1 cellular context compared by ENCODE assay signal in the genomic region with DNA sequence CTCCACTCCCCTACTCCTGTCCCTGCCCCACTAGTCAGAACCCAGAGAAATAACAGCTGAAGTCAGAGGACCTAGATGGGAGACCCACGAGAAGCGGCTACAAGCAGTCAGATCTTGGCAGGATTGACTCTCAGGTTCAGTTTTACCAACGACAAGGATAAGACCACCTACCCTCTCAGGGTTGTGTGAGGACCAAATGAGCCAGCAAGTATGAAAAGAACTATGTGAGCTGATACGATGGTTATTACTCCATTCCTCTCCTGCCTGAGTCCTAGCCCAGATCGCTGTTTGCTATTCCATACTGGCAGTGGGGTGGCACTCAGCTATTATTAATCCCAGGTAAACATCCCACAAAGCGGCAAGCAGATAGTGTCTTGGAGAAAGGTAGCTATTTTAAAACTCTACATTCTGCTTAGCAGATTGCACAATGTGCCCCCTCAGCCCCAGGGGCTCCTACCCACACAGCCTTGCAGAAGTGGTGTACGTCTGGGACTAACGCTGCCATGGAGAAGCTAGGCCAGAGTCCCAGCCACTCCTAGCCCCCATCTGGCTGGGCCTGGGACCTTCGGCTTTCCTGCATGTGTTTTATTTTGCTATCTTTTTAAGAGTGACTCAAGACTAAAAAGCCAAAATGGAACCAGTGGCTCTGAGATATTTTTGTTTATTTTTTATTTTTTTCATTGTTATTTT.
TF ChIP-seq lines count a peak whose summit lies in the region.

No MANE protein-coding gene starts in this region.

TF ChIP-seq in GM23338, 12 proteins besides CTCF, POLR2A, EP300 and RAD21 (continued from another document):
- TF ChIP-seq, protein P1, sequence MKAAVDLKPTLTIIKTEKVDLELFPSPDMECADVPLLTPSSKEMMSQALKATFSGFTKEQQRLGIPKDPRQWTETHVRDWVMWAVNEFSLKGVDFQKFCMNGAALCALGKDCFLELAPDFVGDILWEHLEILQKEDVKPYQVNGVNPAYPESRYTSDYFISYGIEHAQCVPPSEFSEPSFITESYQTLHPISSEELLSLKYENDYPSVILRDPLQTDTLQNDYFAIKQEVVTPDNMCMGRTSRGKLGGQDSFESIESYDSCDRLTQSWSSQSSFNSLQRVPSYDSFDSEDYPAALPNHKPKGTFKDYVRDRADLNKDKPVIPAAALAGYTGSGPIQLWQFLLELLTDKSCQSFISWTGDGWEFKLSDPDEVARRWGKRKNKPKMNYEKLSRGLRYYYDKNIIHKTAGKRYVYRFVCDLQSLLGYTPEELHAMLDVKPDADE (IDR thresholded peaks at IDR 0.05) = no peak
- TF ChIP-seq, protein P2, sequence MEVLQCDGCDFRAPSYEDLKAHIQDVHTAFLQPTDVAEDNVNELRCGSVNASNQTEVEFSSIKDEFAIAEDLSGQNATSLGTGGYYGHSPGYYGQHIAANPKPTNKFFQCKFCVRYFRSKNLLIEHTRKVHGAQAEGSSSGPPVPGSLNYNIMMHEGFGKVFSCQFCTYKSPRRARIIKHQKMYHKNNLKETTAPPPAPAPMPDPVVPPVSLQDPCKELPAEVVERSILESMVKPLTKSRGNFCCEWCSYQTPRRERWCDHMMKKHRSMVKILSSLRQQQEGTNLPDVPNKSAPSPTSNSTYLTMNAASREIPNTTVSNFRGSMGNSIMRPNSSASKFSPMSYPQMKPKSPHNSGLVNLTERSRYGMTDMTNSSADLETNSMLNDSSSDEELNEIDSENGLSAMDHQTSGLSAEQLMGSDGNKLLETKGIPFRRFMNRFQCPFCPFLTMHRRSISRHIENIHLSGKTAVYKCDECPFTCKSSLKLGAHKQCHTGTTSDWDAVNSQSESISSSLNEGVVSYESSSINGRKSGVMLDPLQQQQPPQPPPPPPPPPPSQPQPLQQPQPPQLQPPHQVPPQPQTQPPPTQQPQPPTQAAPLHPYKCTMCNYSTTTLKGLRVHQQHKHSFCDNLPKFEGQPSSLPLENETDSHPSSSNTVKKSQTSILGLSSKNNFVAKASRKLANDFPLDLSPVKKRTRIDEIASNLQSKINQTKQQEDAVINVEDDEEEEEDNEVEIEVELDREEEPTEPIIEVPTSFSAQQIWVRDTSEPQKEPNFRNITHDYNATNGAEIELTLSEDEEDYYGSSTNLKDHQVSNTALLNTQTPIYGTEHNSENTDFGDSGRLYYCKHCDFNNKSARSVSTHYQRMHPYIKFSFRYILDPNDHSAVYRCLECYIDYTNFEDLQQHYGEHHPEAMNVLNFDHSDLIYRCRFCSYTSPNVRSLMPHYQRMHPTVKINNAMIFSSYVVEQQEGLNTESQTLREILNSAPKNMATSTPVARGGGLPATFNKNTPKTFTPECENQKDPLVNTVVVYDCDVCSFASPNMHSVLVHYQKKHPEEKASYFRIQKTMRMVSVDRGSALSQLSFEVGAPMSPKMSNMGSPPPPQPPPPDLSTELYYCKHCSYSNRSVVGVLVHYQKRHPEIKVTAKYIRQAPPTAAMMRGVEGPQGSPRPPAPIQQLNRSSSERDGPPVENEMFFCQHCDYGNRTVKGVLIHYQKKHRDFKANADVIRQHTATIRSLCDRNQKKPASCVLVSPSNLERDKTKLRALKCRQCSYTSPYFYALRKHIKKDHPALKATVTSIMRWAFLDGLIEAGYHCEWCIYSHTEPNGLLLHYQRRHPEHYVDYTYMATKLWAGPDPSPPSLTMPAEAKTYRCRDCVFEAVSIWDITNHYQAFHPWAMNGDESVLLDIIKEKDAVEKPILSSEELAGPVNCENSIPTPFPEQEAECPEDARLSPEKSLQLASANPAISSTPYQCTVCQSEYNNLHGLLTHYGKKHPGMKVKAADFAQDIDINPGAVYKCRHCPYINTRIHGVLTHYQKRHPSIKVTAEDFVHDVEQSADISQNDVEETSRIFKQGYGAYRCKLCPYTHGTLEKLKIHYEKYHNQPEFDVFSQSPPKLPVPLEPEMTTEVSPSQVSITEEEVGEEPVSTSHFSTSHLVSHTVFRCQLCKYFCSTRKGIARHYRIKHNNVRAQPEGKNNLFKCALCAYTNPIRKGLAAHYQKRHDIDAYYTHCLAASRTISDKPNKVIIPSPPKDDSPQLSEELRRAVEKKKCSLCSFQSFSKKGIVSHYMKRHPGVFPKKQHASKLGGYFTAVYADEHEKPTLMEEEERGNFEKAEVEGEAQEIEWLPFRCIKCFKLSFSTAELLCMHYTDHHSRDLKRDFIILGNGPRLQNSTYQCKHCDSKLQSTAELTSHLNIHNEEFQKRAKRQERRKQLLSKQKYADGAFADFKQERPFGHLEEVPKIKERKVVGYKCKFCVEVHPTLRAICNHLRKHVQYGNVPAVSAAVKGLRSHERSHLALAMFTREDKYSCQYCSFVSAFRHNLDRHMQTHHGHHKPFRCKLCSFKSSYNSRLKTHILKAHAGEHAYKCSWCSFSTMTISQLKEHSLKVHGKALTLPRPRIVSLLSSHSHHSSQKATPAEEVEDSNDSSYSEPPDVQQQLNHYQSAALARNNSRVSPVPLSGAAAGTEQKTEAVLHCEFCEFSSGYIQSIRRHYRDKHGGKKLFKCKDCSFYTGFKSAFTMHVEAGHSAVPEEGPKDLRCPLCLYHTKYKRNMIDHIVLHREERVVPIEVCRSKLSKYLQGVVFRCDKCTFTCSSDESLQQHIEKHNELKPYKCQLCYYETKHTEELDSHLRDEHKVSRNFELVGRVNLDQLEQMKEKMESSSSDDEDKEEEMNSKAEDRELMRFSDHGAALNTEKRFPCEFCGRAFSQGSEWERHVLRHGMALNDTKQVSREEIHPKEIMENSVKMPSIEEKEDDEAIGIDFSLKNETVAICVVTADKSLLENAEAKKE (CRISPR knock-in tag; IDR thresholded peaks at IDR 0.05) = no peak
- TF ChIP-seq EZH2phosphoT487 (IDR thresholded peaks at IDR 0.05; ENCODE audit: unreplicated experiment) = no peak
- TF ChIP-seq ZNF114 (CRISPR knock-in tag; IDR thresholded peaks at IDR 0.05) = no peak
TF ChIP-seq in GM23338: peak in this region for 0.
